1 cellular context compared by ENCODE assay signal in the genomic region with DNA sequence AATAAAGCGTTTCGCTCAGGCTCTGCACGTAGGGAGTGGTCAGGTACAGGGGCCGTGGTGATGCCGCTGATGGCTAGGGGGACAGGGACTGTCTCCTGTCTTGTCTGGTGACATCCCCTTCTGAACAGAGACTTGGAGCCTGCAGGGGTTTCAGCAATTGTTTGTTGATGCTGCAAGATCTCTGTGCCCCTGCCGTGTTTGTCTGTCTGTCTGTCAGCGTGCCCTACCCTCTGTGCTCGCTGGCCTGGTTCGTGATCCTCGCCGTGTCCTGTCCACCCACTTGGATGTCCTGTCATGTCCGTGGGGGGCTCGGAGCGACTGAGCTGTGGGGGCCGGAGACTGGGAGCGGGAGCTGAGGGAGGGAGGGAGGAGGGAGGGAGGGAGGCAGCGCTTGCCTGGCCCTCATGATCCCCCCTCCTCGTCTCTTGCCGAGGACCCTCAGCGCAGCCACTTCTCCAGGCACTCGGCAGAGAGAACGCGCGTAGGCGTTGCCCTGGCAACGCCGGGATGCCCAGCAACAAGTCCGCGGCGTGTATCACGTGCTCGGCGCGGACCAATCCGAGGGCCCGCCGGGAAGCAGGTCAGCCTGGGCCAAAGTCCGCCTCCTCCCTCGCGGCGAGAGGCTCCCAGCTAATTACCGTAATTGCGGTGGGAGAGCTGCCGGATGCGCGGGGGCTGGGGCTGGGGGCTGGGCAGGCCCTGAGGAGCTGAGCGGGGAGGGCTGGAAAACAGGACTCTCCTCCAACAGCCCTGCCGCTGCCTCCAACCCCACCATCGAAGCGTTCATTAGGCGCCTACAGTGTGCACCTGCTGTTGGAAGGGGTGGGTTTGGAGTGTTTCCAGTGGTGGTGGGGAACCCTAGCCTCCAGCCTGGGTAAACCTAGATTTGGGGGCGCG.
TF ChIP-seq lines count a peak whose summit lies in the region.

No MANE protein-coding gene starts in this region.

TF ChIP-seq in HepG2, 621 proteins besides CTCF, POLR2A, EP300 and RAD21 (continued from another document and continues in another):
- TF ChIP-seq, protein P1, sequence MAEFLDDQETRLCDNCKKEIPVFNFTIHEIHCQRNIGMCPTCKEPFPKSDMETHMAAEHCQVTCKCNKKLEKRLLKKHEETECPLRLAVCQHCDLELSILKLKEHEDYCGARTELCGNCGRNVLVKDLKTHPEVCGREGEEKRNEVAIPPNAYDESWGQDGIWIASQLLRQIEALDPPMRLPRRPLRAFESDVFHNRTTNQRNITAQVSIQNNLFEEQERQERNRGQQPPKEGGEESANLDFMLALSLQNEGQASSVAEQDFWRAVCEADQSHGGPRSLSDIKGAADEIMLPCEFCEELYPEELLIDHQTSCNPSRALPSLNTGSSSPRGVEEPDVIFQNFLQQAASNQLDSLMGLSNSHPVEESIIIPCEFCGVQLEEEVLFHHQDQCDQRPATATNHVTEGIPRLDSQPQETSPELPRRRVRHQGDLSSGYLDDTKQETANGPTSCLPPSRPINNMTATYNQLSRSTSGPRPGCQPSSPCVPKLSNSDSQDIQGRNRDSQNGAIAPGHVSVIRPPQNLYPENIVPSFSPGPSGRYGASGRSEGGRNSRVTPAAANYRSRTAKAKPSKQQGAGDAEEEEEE (CRISPR knock-in tag; IDR thresholded peaks at IDR 0.05; ENCODE audit: borderline replicate concordance): no peak; the same call in 1 of the 2 replicates
- TF ChIP-seq ZNF34 (CRISPR knock-in tag; IDR thresholded peaks at IDR 0.05; ENCODE audit: borderline replicate concordance) (no peak), FLYWCH1 (CRISPR knock-in tag; IDR thresholded peaks at IDR 0.05) (no peak), BHLHE40 (IDR thresholded peaks at IDR 0.05; ENCODE audit: low read length) (peak; percentile 62; the same call in 1 of the 2 replicates), DNMT1 (CRISPR knock-in tag; IDR thresholded peaks at IDR 0.05) (no peak), TBP (CRISPR knock-in tag; IDR thresholded peaks at IDR 0.05) (no peak), CBFB (CRISPR knock-in tag; IDR thresholded peaks at IDR 0.05) (peak; percentile 81; the same call in 1 of the 2 replicates), ZNF792 (CRISPR knock-in tag; IDR thresholded peaks at IDR 0.05) (peak; percentile 47; the same call in 1 of the 2 replicates), MYNN (CRISPR knock-in tag; IDR thresholded peaks at IDR 0.05; ENCODE audit: low read depth) (no peak), ZNF441 (CRISPR knock-in tag; IDR thresholded peaks at IDR 0.05; ENCODE audit: borderline replicate concordance) (peak; percentile 24; the same call in 1 of the 2 replicates), TAF1 (CRISPR knock-in tag; IDR thresholded peaks at IDR 0.05) (no peak), ZNF350 (CRISPR knock-in tag; IDR thresholded peaks at IDR 0.05; ENCODE audit: borderline replicate concordance, low read depth) (peak; percentile 60; the same call in 1 of the 2 replicates), ZNF225 (CRISPR knock-in tag; IDR thresholded peaks at IDR 0.05) (no peak; the same call in 1 of the 2 replicates), NFKB2 (CRISPR knock-in tag; IDR thresholded peaks at IDR 0.05; ENCODE audit: borderline replicate concordance) (no peak), ZFP36L1 (CRISPR knock-in tag; IDR thresholded peaks at IDR 0.05) (no peak), LCORL (IDR thresholded peaks at IDR 0.05) (no peak), LCORL (CRISPR knock-in tag; IDR thresholded peaks at IDR 0.05) (no peak), EED (CRISPR knock-in tag; IDR thresholded peaks at IDR 0.05) (no peak), ARNT2 (CRISPR knock-in tag; IDR thresholded peaks at IDR 0.05; ENCODE audit: low read depth) (0 out of 2 replicates have a peak, but pooled peaks have one; percentile 59), BRCA1 (CRISPR knock-in tag; IDR thresholded peaks at IDR 0.05) (no peak), ZFX (CRISPR knock-in tag; IDR thresholded peaks at IDR 0.05; ENCODE audit: low read depth) (peak; percentile 46; the same call in 1 of the 2 replicates), CENPX (CRISPR knock-in tag; IDR thresholded peaks at IDR 0.05) (no peak), TBX2 (CRISPR knock-in tag; IDR thresholded peaks at IDR 0.05; ENCODE audit: borderline replicate concordance) (peak; percentile 98), NAIF1 (CRISPR knock-in tag; IDR thresholded peaks at IDR 0.05; ENCODE audit: borderline replicate concordance) (no peak), ZNF749 (CRISPR knock-in tag; IDR thresholded peaks at IDR 0.05; ENCODE audit: borderline replicate concordance) (no peak), TBX3 (IDR thresholded peaks at IDR 0.05; ENCODE audit: borderline replicate concordance) (peak; percentile 65), ZNF607 (CRISPR knock-in tag; IDR thresholded peaks at IDR 0.05; ENCODE audit: borderline replicate concordance) (peak; percentile 59; the same call in 1 of the 2 replicates), RFXAP (CRISPR knock-in tag; IDR thresholded peaks at IDR 0.05; ENCODE audit: borderline replicate concordance) (peak; percentile 99), GATAD2A (CRISPR knock-in tag; IDR thresholded peaks at IDR 0.05) (peak; percentile 64), ZNF672 (CRISPR knock-in tag; IDR thresholded peaks at IDR 0.05) (no peak), ZNF713 (CRISPR knock-in tag; IDR thresholded peaks at IDR 0.05) (no peak), ISL2 (CRISPR knock-in tag; IDR thresholded peaks at IDR 0.05) (no peak; the same call in 1 of the 2 replicates), NCOA2 (CRISPR knock-in tag; IDR thresholded peaks at IDR 0.05) (peak; percentile 55), NONO (IDR thresholded peaks at IDR 0.05) (no peak), NONO (CRISPR knock-in tag; conservative IDR thresholded peaks at IDR 0.05) (peak; percentile 92)
- TF ChIP-seq, protein P2, sequence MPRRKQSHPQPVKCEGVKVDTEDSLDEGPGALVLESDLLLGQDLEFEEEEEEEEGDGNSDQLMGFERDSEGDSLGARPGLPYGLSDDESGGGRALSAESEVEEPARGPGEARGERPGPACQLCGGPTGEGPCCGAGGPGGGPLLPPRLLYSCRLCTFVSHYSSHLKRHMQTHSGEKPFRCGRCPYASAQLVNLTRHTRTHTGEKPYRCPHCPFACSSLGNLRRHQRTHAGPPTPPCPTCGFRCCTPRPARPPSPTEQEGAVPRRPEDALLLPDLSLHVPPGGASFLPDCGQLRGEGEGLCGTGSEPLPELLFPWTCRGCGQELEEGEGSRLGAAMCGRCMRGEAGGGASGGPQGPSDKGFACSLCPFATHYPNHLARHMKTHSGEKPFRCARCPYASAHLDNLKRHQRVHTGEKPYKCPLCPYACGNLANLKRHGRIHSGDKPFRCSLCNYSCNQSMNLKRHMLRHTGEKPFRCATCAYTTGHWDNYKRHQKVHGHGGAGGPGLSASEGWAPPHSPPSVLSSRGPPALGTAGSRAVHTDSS (CRISPR knock-in tag; conservative IDR thresholded peaks at IDR 0.05): no peak
- TF ChIP-seq, protein P3, sequence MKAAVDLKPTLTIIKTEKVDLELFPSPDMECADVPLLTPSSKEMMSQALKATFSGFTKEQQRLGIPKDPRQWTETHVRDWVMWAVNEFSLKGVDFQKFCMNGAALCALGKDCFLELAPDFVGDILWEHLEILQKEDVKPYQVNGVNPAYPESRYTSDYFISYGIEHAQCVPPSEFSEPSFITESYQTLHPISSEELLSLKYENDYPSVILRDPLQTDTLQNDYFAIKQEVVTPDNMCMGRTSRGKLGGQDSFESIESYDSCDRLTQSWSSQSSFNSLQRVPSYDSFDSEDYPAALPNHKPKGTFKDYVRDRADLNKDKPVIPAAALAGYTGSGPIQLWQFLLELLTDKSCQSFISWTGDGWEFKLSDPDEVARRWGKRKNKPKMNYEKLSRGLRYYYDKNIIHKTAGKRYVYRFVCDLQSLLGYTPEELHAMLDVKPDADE (CRISPR knock-in tag; IDR thresholded peaks at IDR 0.05): no peak
- TF ChIP-seq, protein P4, sequence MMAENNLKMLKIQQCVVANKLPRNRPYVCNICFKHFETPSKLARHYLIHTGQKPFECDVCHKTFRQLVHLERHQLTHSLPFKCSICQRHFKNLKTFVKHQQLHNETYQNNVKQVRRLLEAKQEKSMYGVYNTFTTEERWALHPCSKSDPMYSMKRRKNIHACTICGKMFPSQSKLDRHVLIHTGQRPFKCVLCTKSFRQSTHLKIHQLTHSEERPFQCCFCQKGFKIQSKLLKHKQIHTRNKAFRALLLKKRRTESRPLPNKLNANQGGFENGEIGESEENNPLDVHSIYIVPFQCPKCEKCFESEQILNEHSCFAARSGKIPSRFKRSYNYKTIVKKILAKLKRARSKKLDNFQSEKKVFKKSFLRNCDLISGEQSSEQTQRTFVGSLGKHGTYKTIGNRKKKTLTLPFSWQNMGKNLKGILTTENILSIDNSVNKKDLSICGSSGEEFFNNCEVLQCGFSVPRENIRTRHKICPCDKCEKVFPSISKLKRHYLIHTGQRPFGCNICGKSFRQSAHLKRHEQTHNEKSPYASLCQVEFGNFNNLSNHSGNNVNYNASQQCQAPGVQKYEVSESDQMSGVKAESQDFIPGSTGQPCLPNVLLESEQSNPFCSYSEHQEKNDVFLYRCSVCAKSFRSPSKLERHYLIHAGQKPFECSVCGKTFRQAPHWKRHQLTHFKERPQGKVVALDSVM (CRISPR knock-in tag; IDR thresholded peaks at IDR 0.05): peak; percentile 13; the same call in 1 of the 2 replicates
- TF ChIP-seq, protein P5, sequence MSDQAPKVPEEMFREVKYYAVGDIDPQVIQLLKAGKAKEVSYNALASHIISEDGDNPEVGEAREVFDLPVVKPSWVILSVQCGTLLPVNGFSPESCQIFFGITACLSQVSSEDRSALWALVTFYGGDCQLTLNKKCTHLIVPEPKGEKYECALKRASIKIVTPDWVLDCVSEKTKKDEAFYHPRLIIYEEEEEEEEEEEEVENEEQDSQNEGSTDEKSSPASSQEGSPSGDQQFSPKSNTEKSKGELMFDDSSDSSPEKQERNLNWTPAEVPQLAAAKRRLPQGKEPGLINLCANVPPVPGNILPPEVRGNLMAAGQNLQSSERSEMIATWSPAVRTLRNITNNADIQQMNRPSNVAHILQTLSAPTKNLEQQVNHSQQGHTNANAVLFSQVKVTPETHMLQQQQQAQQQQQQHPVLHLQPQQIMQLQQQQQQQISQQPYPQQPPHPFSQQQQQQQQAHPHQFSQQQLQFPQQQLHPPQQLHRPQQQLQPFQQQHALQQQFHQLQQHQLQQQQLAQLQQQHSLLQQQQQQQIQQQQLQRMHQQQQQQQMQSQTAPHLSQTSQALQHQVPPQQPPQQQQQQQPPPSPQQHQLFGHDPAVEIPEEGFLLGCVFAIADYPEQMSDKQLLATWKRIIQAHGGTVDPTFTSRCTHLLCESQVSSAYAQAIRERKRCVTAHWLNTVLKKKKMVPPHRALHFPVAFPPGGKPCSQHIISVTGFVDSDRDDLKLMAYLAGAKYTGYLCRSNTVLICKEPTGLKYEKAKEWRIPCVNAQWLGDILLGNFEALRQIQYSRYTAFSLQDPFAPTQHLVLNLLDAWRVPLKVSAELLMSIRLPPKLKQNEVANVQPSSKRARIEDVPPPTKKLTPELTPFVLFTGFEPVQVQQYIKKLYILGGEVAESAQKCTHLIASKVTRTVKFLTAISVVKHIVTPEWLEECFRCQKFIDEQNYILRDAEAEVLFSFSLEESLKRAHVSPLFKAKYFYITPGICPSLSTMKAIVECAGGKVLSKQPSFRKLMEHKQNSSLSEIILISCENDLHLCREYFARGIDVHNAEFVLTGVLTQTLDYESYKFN (CRISPR knock-in tag; conservative IDR thresholded peaks at IDR 0.05): peak; percentile 97
- TF ChIP-seq, protein P6, sequence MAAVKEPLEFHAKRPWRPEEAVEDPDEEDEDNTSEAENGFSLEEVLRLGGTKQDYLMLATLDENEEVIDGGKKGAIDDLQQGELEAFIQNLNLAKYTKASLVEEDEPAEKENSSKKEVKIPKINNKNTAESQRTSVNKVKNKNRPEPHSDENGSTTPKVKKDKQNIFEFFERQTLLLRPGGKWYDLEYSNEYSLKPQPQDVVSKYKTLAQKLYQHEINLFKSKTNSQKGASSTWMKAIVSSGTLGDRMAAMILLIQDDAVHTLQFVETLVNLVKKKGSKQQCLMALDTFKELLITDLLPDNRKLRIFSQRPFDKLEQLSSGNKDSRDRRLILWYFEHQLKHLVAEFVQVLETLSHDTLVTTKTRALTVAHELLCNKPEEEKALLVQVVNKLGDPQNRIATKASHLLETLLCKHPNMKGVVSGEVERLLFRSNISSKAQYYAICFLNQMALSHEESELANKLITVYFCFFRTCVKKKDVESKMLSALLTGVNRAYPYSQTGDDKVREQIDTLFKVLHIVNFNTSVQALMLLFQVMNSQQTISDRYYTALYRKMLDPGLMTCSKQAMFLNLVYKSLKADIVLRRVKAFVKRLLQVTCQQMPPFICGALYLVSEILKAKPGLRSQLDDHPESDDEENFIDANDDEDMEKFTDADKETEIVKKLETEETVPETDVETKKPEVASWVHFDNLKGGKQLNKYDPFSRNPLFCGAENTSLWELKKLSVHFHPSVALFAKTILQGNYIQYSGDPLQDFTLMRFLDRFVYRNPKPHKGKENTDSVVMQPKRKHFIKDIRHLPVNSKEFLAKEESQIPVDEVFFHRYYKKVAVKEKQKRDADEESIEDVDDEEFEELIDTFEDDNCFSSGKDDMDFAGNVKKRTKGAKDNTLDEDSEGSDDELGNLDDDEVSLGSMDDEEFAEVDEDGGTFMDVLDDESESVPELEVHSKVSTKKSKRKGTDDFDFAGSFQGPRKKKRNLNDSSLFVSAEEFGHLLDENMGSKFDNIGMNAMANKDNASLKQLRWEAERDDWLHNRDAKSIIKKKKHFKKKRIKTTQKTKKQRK (IDR thresholded peaks at IDR 0.05; ENCODE audit: low read length): no peak
